ENCODE assay signal across 16 cellular contexts in the genomic region with DNA sequence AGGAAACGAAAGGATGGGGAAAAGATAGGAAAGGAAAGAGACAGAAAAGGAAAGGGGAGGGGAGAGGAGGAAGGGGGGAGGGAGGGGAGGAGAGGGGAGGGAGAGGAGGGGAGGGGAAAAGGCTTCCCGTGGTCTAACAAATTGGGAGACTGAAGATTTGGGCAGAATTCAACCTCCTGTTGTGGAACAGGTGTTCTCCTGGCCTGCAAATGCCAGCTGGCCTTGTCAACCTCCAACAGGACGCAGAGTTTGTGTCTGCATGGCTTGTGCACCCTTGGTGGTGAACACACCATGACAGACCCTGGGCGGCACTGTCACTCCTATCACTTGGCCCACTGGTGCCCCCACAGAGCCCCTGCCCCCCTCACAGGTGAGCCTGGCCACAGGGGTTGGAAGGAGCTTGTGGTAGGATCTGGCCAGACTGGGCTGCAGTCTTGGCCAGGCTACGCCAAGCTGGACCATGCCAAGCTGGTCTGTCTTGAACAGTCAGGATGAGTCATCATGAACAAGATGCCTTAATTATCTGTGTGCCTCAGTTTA.
"Had no signal": no experiment of that assay in that cellular context is flagged by ENCODE, and none has a peak within 500 bp of the region (broad histone marks: within the 10 kb centered on the region; RNA-seq: fewer than 3 reads in every experiment).

No MANE protein-coding gene starts in this region.

- H3K27ac ChIP-seq: right atrium auricular region had no signal

- FAIRE-seq: endothelial cell of umbilical vein, small intestine had no signal

- H3K36me3 Mint-ChIP-seq: naive B cell had no signal

- H3K4me3 Mint-ChIP-seq: naive B cell, nephron progenitor cell had no signal

- H3K9me3 Mint-ChIP-seq: nephron progenitor cell had no signal

- H3K4me3 ChIP-seq: right atrium auricular region had no signal

- H3K9me3 ChIP-seq: neutrophil, right atrium auricular region had no signal

- H3K27ac Mint-ChIP-seq: naive B cell, nephron progenitor cell had no signal

- DNase-seq: dermis blood vessel endothelial cell; erythroblast; foreskin melanocyte; hippocampal formation; kidney glomerular epithelial cell; mesendoderm; naive B cell; nephron progenitor cell; small intestine; stimulated activated CD4-positive, alpha-beta T cell treated with anti-CD3 and anti-CD28 coated beads, Interleukin-12 subunit alpha, Interleukin-12 subunit beta, amount 100 ng/mL, for 4 hours; stimulated activated CD4-positive, alpha-beta T cell treated with anti-CD3 and anti-CD28 coated beads, Interleukin-2, amount 100 ng/mL, for 48 hours; stimulated activated naive CD4-positive, alpha-beta T cell treated with Interleukin-2 at 50 U/mL for 16 hours; trophoblast cell had no signal

- H3K4me1 Mint-ChIP-seq: naive B cell had no signal

- H3K27me3 Mint-ChIP-seq: naive B cell had no signal
